In genomic region chr16:30445408-30446202, GRCh38 we compare ENCODE assay signal across 1 cellular context.
TF ChIP-seq lines count a peak whose summit lies in the region.

A gene with protein sequence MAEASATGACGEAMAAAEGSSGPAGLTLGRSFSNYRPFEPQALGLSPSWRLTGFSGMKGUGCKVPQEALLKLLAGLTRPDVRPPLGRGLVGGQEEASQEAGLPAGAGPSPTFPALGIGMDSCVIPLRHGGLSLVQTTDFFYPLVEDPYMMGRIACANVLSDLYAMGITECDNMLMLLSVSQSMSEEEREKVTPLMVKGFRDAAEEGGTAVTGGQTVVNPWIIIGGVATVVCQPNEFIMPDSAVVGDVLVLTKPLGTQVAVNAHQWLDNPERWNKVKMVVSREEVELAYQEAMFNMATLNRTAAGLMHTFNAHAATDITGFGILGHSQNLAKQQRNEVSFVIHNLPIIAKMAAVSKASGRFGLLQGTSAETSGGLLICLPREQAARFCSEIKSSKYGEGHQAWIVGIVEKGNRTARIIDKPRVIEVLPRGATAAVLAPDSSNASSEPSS (minus strand): TSS chr16:30445874. CDS start chr16:30445727, 147 bp downstream.

TF ChIP-seq in K562, 482 proteins besides CTCF, POLR2A, EP300 and RAD21 (continued from another document and continues in another):
- TF ChIP-seq, protein P1, sequence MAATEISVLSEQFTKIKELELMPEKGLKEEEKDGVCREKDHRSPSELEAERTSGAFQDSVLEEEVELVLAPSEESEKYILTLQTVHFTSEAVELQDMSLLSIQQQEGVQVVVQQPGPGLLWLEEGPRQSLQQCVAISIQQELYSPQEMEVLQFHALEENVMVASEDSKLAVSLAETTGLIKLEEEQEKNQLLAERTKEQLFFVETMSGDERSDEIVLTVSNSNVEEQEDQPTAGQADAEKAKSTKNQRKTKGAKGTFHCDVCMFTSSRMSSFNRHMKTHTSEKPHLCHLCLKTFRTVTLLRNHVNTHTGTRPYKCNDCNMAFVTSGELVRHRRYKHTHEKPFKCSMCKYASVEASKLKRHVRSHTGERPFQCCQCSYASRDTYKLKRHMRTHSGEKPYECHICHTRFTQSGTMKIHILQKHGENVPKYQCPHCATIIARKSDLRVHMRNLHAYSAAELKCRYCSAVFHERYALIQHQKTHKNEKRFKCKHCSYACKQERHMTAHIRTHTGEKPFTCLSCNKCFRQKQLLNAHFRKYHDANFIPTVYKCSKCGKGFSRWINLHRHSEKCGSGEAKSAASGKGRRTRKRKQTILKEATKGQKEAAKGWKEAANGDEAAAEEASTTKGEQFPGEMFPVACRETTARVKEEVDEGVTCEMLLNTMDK (IDR thresholded peaks at IDR 0.05; ENCODE audit: borderline replicate concordance, insufficient read depth, low read depth, low read length, poor library complexity, severe bottlenecking) = peak; percentile 97
- no peak; the same call in 1 of the 2 replicates for TF ChIP-seq ZNF224 (CRISPR knock-in tag; IDR thresholded peaks at IDR 0.05)
- no peak for TF ChIP-seq POLR3A (IDR thresholded peaks at IDR 0.05; ENCODE audit: borderline replicate concordance, extremely low read depth, insufficient read depth, insufficient read length)
- no peak for TF ChIP-seq ZNF695 (CRISPR knock-in tag; IDR thresholded peaks at IDR 0.05)
- no peak for TF ChIP-seq SAFB2 (IDR thresholded peaks at IDR 0.05; ENCODE audit: borderline replicate concordance, low read depth, low read length, severe bottlenecking)
- TF ChIP-seq XRCC5 (IDR thresholded peaks at IDR 0.05; ENCODE audit: low read depth, low read length) = peak; percentile 29; the same call in 1 of the 2 replicates
- TF ChIP-seq GTF2F1 (IDR thresholded peaks at IDR 0.05; ENCODE audit: low read depth, low read length) = peak; percentile 45; the same call in 1 of the 2 replicates
- TF ChIP-seq MYC (IDR thresholded peaks at IDR 0.05; ENCODE audit: low read depth, low read length) = peak; percentile 99
- TF ChIP-seq MYC (CRISPR knock-in tag; IDR thresholded peaks at IDR 0.05; ENCODE audit: borderline replicate concordance, low read depth) = peak; percentile 66; the same call in 1 of the 2 replicates
- no peak for TF ChIP-seq ZNF668 (CRISPR knock-in tag; IDR thresholded peaks at IDR 0.05)
- TF ChIP-seq RFX7 (CRISPR knock-in tag; IDR thresholded peaks at IDR 0.05) = no peak
- TF ChIP-seq E2F3 (CRISPR knock-in tag; IDR thresholded peaks at IDR 0.05) = peak; percentile 30; the same call in 1 of the 2 replicates
- TF ChIP-seq, protein P2, sequence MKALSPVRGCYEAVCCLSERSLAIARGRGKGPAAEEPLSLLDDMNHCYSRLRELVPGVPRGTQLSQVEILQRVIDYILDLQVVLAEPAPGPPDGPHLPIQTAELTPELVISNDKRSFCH (CRISPR knock-in tag; IDR thresholded peaks at IDR 0.05) = no peak
- TF ChIP-seq, protein P2 (tag; IDR thresholded peaks at IDR 0.05) = peak; percentile 87; the same call in 1 of the 2 replicates
- TF ChIP-seq ARHGAP35 (IDR thresholded peaks at IDR 0.05; ENCODE audit: partially characterized antibody) = no peak
- TF ChIP-seq MCM3 (IDR thresholded peaks at IDR 0.05) = no peak
- TF ChIP-seq ZNF384 (IDR thresholded peaks at IDR 0.05; ENCODE audit: low read depth, low read length) = no peak
- no peak for TF ChIP-seq ZNF707 (CRISPR knock-in tag; conservative IDR thresholded peaks at IDR 0.05)
- TF ChIP-seq, protein P3, sequence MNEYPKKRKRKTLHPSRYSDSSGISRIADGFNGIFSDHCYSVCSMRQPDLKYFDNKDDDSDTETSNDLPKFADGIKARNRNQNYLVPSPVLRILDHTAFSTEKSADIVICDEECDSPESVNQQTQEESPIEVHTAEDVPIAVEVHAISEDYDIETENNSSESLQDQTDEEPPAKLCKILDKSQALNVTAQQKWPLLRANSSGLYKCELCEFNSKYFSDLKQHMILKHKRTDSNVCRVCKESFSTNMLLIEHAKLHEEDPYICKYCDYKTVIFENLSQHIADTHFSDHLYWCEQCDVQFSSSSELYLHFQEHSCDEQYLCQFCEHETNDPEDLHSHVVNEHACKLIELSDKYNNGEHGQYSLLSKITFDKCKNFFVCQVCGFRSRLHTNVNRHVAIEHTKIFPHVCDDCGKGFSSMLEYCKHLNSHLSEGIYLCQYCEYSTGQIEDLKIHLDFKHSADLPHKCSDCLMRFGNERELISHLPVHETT (CRISPR knock-in tag; conservative IDR thresholded peaks at IDR 0.05 in 1 of 2, IDR thresholded peaks at IDR 0.05 in 1 of 2) = peak in 1 of 2 experiments; percentile 64; a peak in 2 of 4 replicates
- TF ChIP-seq RFX1 (IDR thresholded peaks at IDR 0.05) = no peak
- no peak for TF ChIP-seq SMAD2 (IDR thresholded peaks at IDR 0.05; ENCODE audit: low read depth, low read length)
- no peak for TF ChIP-seq ZNF124 (CRISPR knock-in tag; IDR thresholded peaks at IDR 0.05)
- peak; percentile 77 to 86 for TF ChIP-seq TRIM24 (IDR thresholded peaks at IDR 0.05)
- TF ChIP-seq RUNX1 (IDR thresholded peaks at IDR 0.05; ENCODE audit: low read depth) = no peak
- TF ChIP-seq PTTG1 (tag; IDR thresholded peaks at IDR 0.05; ENCODE audit: low read depth) = no peak
- TF ChIP-seq ZNF561 (CRISPR knock-in tag; conservative IDR thresholded peaks at IDR 0.05) = no peak
- TF ChIP-seq BRF2 (IDR thresholded peaks at IDR 0.05; ENCODE audit: borderline replicate concordance, insufficient read depth, insufficient read length) = no peak
- TF ChIP-seq TEAD1 (CRISPR knock-in tag; IDR thresholded peaks at IDR 0.05) = no peak
- TF ChIP-seq NR2F6 (CRISPR knock-in tag; IDR thresholded peaks at IDR 0.05) = no peak
- no peak for TF ChIP-seq DACH1 (IDR thresholded peaks at IDR 0.05; ENCODE audit: partially characterized antibody)
- no peak for TF ChIP-seq ZNF347 (CRISPR knock-in tag; IDR thresholded peaks at IDR 0.05; ENCODE audit: low read depth)
- 0 out of 2 replicates have a peak, but pooled peaks have one; percentile 30 for TF ChIP-seq ZNF57 (CRISPR knock-in tag; IDR thresholded peaks at IDR 0.05)
- no peak for TF ChIP-seq ZNF507 (tag; conservative IDR thresholded peaks at IDR 0.05)
- TF ChIP-seq ZNF592 (IDR thresholded peaks at IDR 0.05) = peak; percentile 93
- peak; percentile 72 for TF ChIP-seq GABPB1 (CRISPR knock-in tag; IDR thresholded peaks at IDR 0.05)
- no peak for TF ChIP-seq RHOXF2B (CRISPR knock-in tag; conservative IDR thresholded peaks at IDR 0.05)
- TF ChIP-seq ZNF133 (CRISPR knock-in tag; IDR thresholded peaks at IDR 0.05) = no peak
- TF ChIP-seq NFATC3 (IDR thresholded peaks at IDR 0.05) = 0 out of 2 replicates have a peak, but pooled peaks have one; percentile 68
- TF ChIP-seq MGA (IDR thresholded peaks at IDR 0.05) = peak; percentile 99
